ENCODE assay signal across 15 cellular contexts in genomic region chr7:101545441-101546190, GRCh38.
DNase-seq lines count a peak whose midpoint lies in the region; ATAC-seq and TF ChIP-seq lines count a peak whose summit lies in the region.
"Had no signal": no experiment of that assay in that cellular context is flagged by ENCODE, and none has a peak within 500 bp of the region (broad histone marks: within the 10 kb centered on the region; RNA-seq: fewer than 3 reads in every experiment).

No MANE protein-coding gene starts in this region.

- peaks cover 0 to 5% (median 0%) of the 10 kb centered on the region in 9 donors for H3K4me1 ChIP-seq in heart right ventricle
- no peaks in the 10 kb centered on the region for H3K4me1 ChIP-seq in endodermal cell (ENCODE audit: control insufficient read depth, insufficient read depth, low read length)
- no peaks in the 10 kb centered on the region for H3K4me1 ChIP-seq in osteoblast (ENCODE audit: insufficient read depth, low read length)
- no peaks in the 10 kb centered on the region for H3K4me1 ChIP-seq in aorta (ENCODE audit: control insufficient read depth in 1 of 2, insufficient read depth in 2 of 2, low read length in 2 of 2)

- no peak overlapping the region for H3K4me2 ChIP-seq in osteoblast (ENCODE audit: insufficient read depth, low read length)
- H3K4me2 ChIP-seq: BLaER1 treated with 17β-estradiol and CSF1 and Interleukin-3, amounts not matched to agents 10 nM and 100 nM had no signal

- no peaks in the 10 kb centered on the region for H3K9me3 ChIP-seq in heart right ventricle
- H3K9me3 ChIP-seq in endodermal cell (ENCODE audit: control insufficient read depth, low read length) = no peaks in the 10 kb centered on the region
- no peaks in the 10 kb centered on the region for H3K9me3 ChIP-seq in osteoblast (ENCODE audit: low read depth, low read length)
- no peaks in the 10 kb centered on the region for H3K9me3 ChIP-seq in aorta (ENCODE audit: control insufficient read depth, low read length)
- H3K9me3 ChIP-seq: BLaER1 treated with 17β-estradiol and CSF1 and Interleukin-3, amounts not matched to agents 10 nM and 100 nM had no signal

- H3K27ac ChIP-seq in heart right ventricle = no peak overlapping the region
- H3K27ac ChIP-seq in endodermal cell (ENCODE audit: low read depth, low read length) = no peak overlapping the region
- H3K27ac ChIP-seq in osteoblast (ENCODE audit: low read depth, low read length) = no peak overlapping the region
- H3K27ac ChIP-seq in aorta (ENCODE audit: low read depth in 1 of 2, low read length in 2 of 2) = no peak overlapping the region
- H3K27ac ChIP-seq: BLaER1 treated with 17β-estradiol and CSF1 and Interleukin-3, amounts not matched to agents 10 nM and 100 nM; GM23248 had no signal

- H3K4me3 Mint-ChIP-seq in endodermal cell = no peak overlapping the region
- H3K4me3 Mint-ChIP-seq: CD4-positive, CD25-positive, alpha-beta regulatory T cell had no signal

- intact Hi-C loops in Right ventricle myocardium superior (cut with DNase I) (no loop called here), heart right ventricle (cut with DNase I) (loop anchor here in 1 of 10 donors (10.0 kb wide), 1 partner anchor 849 kb away; the partner anchor contains the start of gene PRKRIP1), aorta (cut with DNase I) (loop anchor here in 1 of 2 donors (10.0 kb wide), 1 partner anchor 689 kb away; no protein-coding TSS in a partner anchor), left colon (cut with DNase I, micrococcal nuclease) (loop anchor here in 1 of 2 donors (10.0 kb wide), 1 partner anchor 729 kb away; no protein-coding TSS in a partner anchor)

- H3K27me3 ChIP-seq in heart right ventricle (peaks cover 0 to 22% (median 0%) of the 10 kb centered on the region in 7 donors), endodermal cell (ENCODE audit: control insufficient read depth, insufficient read depth, low read length, poor library complexity, severe bottlenecking) (no peaks in the 10 kb centered on the region), osteoblast (ENCODE audit: insufficient read depth, low read length) (peaks cover 3% of the 10 kb centered on the region), aorta (ENCODE audit: control insufficient read depth in 1 of 2, insufficient read depth in 2 of 2, low read length in 1 of 2) (no peaks in the 10 kb centered on the region)
- H3K27me3 ChIP-seq: BLaER1 treated with 17β-estradiol and CSF1 and Interleukin-3, amounts not matched to agents 10 nM and 100 nM had no signal

- TF ChIP-seq CTCF in heart right ventricle (IDR thresholded peaks at IDR 0.05) = no peak
- TF ChIP-seq CTCF in endodermal cell (conservative IDR thresholded peaks at IDR 0.05) = no peak
- no peak for TF ChIP-seq CTCF in osteoblast (IDR thresholded peaks at IDR 0.05; ENCODE audit: extremely low read depth, low read depth, low read length)

- no peaks in the 10 kb centered on the region for H3K9me3 Mint-ChIP-seq in endodermal cell

- H3K36me3 ChIP-seq in heart right ventricle (no peaks in the 10 kb centered on the region), endodermal cell (ENCODE audit: control insufficient read depth, insufficient read depth, low read length) (peaks cover 12% of the 10 kb centered on the region), osteoblast (ENCODE audit: insufficient read depth, low read length) (no peaks in the 10 kb centered on the region), aorta (ENCODE audit: control insufficient read depth in 1 of 2, insufficient read depth in 2 of 2, low read length in 1 of 2) (no peaks in the 10 kb centered on the region)
- H3K36me3 ChIP-seq: BLaER1 treated with 17β-estradiol and CSF1 and Interleukin-3, amounts not matched to agents 10 nM and 100 nM had no signal

- no peaks in the 10 kb centered on the region for H3K79me2 ChIP-seq in osteoblast (ENCODE audit: insufficient read depth, low read length)

- 88 to 92% methylated on average over 10 of the region's 10 CpGs for WGBS in heart right ventricle, 2 donors
- 93 to 98% methylated on average over 6 to 10 of the region's 10 CpGs for WGBS in endodermal cell (ENCODE audit: insufficient coverage in 1 of 2, insufficient read length in 1 of 2), 2 experiments
- WGBS in aorta, 2 donors = 92 to 95% methylated on average over 10 of the region's 10 CpGs

- H3K4me3 ChIP-seq in heart right ventricle (no peak overlapping the region), endodermal cell (ENCODE audit: low read length) (no peak overlapping the region), osteoblast (ENCODE audit: insufficient read depth, low read length) (no peak overlapping the region), aorta (ENCODE audit: low read length in 2 of 2) (no peak overlapping the region)
- H3K4me3 ChIP-seq: BLaER1 treated with 17β-estradiol and CSF1 and Interleukin-3, amounts not matched to agents 10 nM and 100 nM; GM23248 had no signal

- no peak overlapping the region for H3K27ac Mint-ChIP-seq in endodermal cell
- H3K27ac Mint-ChIP-seq: CD4-positive, CD25-positive, alpha-beta regulatory T cell had no signal

- peaks cover 25% of the 10 kb centered on the region for H3K36me3 Mint-ChIP-seq in endodermal cell (ENCODE audit: low read depth)
- H3K36me3 Mint-ChIP-seq: CD4-positive, CD25-positive, alpha-beta regulatory T cell had no signal

- no peak for ATAC-seq in Right ventricle myocardium superior (ENCODE audit: poor library complexity)
- ATAC-seq in heart right ventricle = no peak
- no peak for ATAC-seq in aorta (ENCODE audit: low FRiP score)
- ATAC-seq in left colon = no peak

- DNase-seq in Right ventricle myocardium superior (peak; percentile 17), heart right ventricle (no peak), endodermal cell (peak; percentile 29), osteoblast (ENCODE audit: insufficient read length, low spot score, missing footprints) (peak; percentile 44), aorta (peak; percentile 21 to 59), left colon (no peak)
- DNase-seq in stimulated activated CD8-positive, alpha-beta memory T cell treated with anti-CD3 and anti-CD28 coated beads, Interleukin-4, amount 100 ng/mL, for 48 hours = no peak
- DNase-seq in activated CD4-positive, alpha-beta T cell treated with anti-CD3 and anti-CD28 coated beads, Interleukin-2, amount 50 U/mL, for 48 hours = no peak
- DNase-seq: 8988T; ACHN; CD4-positive, CD25-positive, alpha-beta regulatory T cell; DMS53; GF-D8; GM23248 had no signal

- peaks cover 5% of the 10 kb centered on the region for H3K4me1 Mint-ChIP-seq in endodermal cell

- no peak overlapping the region for H2AFZ ChIP-seq in osteoblast (ENCODE audit: low read length)
- H2AFZ ChIP-seq: GM23248 had no signal

- peaks cover 3% of the 10 kb centered on the region for H4K20me1 ChIP-seq in osteoblast (ENCODE audit: insufficient read depth, low read length)

- no peak overlapping the region for H3K9ac ChIP-seq in endodermal cell (ENCODE audit: extremely low read depth, low read length, poor library complexity, severe bottlenecking)
- H3K9ac ChIP-seq: BLaER1 treated with 17β-estradiol and CSF1 and Interleukin-3, amounts not matched to agents 10 nM and 100 nM; GM23248 had no signal

- H3K27me3 Mint-ChIP-seq in endodermal cell (ENCODE audit: insufficient read depth) = no peaks in the 10 kb centered on the region
- H3K27me3 Mint-ChIP-seq: CD4-positive, CD25-positive, alpha-beta regulatory T cell had no signal

Comparison
In these comparisons a context has a peak if more than half of its experiments do, and no peak if none do; other contexts are left out.
1. DNase-seq: peak in Right ventricle myocardium superior (single experiment), endodermal cell (single experiment), osteoblast (single experiment) and aorta (2 of 2); none in heart right ventricle (0 of 2), stimulated activated CD8-positive, alpha-beta memory T cell treated with anti-CD3 and anti-CD28 coated beads, Interleukin-4, amount 100 ng/mL, for 48 hours (single experiment), left colon (0 of 2) and activated CD4-positive, alpha-beta T cell treated with anti-CD3 and anti-CD28 coated beads, Interleukin-2, amount 50 U/mL, for 48 hours (0 of 2).